ENCODE assay signal across 14 cellular contexts in the genomic region with DNA sequence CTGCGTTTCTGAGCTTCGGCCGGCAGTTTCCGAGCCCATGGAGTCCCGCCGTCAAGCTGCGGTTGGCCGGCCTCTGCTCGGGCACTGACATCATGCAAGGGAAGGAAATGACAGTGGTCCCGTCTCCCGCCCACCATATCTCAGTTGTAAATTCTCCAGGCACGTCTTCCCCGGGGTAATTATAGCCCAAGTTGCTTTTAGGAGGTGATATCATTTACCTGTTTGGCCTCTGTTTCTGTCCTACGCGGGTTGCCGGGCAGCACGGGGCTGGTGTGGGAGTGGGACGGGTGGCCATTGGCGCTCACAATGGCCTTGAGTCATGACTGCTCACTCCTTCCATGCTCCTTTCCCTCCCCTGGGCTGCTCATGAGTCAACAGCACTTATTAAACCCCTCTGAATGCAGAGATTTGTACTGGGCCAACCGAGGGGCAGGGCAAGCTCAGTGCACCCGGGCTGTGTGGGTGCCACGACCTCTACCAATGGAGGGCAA. TPM values are rescaled to one million over a fixed set of nuclear protein-coding genes. Genes with fewer than 3 reads are reported as not detected.
DNase-seq lines count a peak whose midpoint lies in the region; ATAC-seq and TF ChIP-seq lines count a peak whose summit lies in the region.
"Had no signal": no experiment of that assay in that cellular context is flagged by ENCODE, and none has a peak within 500 bp of the region (broad histone marks: within the 10 kb centered on the region; RNA-seq: fewer than 3 reads in every experiment).

No MANE protein-coding gene starts in this region.

- intact Hi-C loops in PC-9 (cut with micrococcal nuclease; ENCODE audit: unreplicated experiment) = no loop called here
- intact Hi-C loops in sciatic nerve (cut with DNase I) = no loop called here

- H3K9me2 ChIP-seq in PC-9 (ENCODE audit: insufficient read depth) = no peaks in the 10 kb centered on the region

- no peak for ATAC-seq in sciatic nerve
- no peak for ATAC-seq in GM18498 (IDR thresholded peaks at IDR 0.05; ENCODE audit: unreplicated experiment)
- no peak for ATAC-seq in GM21381 (IDR thresholded peaks at IDR 0.05; ENCODE audit: unreplicated experiment)

- no peak overlapping the region for H3K4me3 ChIP-seq in GM06990 (replicated peaks; ENCODE audit: low read depth, low read length)
- no peak overlapping the region for H3K4me3 ChIP-seq in PC-9
- no peak overlapping the region for H3K4me3 ChIP-seq in epithelial cell of esophagus (ENCODE audit: low read length)
- H3K4me3 ChIP-seq: upper lobe of left lung had no signal

- DNase-seq in GM06990 (ENCODE audit: extremely low read depth, insufficient read length) = peak; percentile 34
- DNase-seq in PC-9 = peak; percentile 44 to 45
- DNase-seq in epithelial cell of esophagus (ENCODE audit: low read depth) = peak; percentile 28
- DNase-seq in sciatic nerve (ENCODE audit: low spot score) = peak; percentile 49
- no peak for DNase-seq in caudate nucleus (lab: John Stamatoyannopoulos, UW)
- DNase-seq in activated CD4-positive, alpha-beta T cell treated with anti-CD3 and anti-CD28 coated beads, Interleukin-2, amount 10 ng/mL, durations not matched to agents 7 days and 5 days = no peak
- DNase-seq: CD4-positive, alpha-beta T cell; cortex of kidney; foreskin melanocyte; midbrain; MM.1S had no signal

- peaks cover 22% of the 10 kb centered on the region for H3K79me2 ChIP-seq in PC-9 (ENCODE audit: low read depth)

- no peaks in the 10 kb centered on the region for H3K9me3 Mint-ChIP-seq in activated CD4-positive, alpha-beta T cell treated with anti-CD3 and anti-CD28 coated beads, Interleukin-2, amount 10 ng/mL, durations not matched to agents 7 days and 5 days
- H3K9me3 Mint-ChIP-seq: CD4-positive, alpha-beta T cell had no signal

- H3K4me1 Mint-ChIP-seq in activated CD4-positive, alpha-beta T cell treated with anti-CD3 and anti-CD28 coated beads, Interleukin-2, amount 10 ng/mL, durations not matched to agents 7 days and 5 days = no peaks in the 10 kb centered on the region

- peaks cover 61% of the 10 kb centered on the region for H3K27me3 Mint-ChIP-seq in activated CD4-positive, alpha-beta T cell treated with anti-CD3 and anti-CD28 coated beads, Interleukin-2, amount 10 ng/mL, durations not matched to agents 7 days and 5 days

- H3K27ac ChIP-seq in PC-9 = no peak overlapping the region
- H3K27ac ChIP-seq in caudate nucleus (ENCODE audit: low read depth, low read length) = no peak overlapping the region
- H3K27ac ChIP-seq: upper lobe of left lung had no signal

- TF ChIP-seq CTCF in GM06990 (IDR thresholded peaks at IDR 0.05; ENCODE audit: insufficient read depth, low read length, poor library complexity, severe bottlenecking) (no peak), PC-9 (conservative IDR thresholded peaks at IDR 0.05) (no peak), epithelial cell of esophagus (IDR thresholded peaks at IDR 0.05; ENCODE audit: insufficient read depth, low read depth, low read length, missing control alignments) (no peak)

- BruUV-seq in PC-9 (replicated peaks; lab: Mats Ljungman, UMichigan) = no TSS peak

- CTCF ChIA-PET in PC-9 (lab: Charles Lee) = no interaction called here
- CTCF ChIA-PET in activated CD4-positive, alpha-beta T cell treated with anti-CD3 and anti-CD28 coated beads, Interleukin-2, amount 10 ng/mL, durations not matched to agents 7 days and 5 days (lab: Charles Lee) = no interaction called here

- H4K20me1 ChIP-seq in PC-9 (ENCODE audit: insufficient read depth) = no peaks in the 10 kb centered on the region

- H2AFZ ChIP-seq in PC-9 = no peak overlapping the region

- H3K4me1 ChIP-seq in PC-9 (replicated peaks; ENCODE audit: insufficient read depth) = peaks cover 55% of the 10 kb centered on the region

- peaks cover 17% of the 10 kb centered on the region; the same call in 1 of the 2 replicates for H3F3A ChIP-seq in PC-9 (ENCODE audit: insufficient read depth, low read depth)

- H3K36me3 ChIP-seq in GM06990 (ENCODE audit: control insufficient read depth, insufficient read depth, low read length) (no peaks in the 10 kb centered on the region), PC-9 (ENCODE audit: low read depth) (no peaks in the 10 kb centered on the region)
- H3K36me3 ChIP-seq: upper lobe of left lung had no signal

- POLR2A ChIA-PET in PC-9 (lab: Charles Lee; ENCODE audit: unreplicated experiment) = no interaction called here
- POLR2A ChIA-PET in activated CD4-positive, alpha-beta T cell treated with anti-CD3 and anti-CD28 coated beads, Interleukin-2, amount 10 ng/mL, durations not matched to agents 7 days and 5 days (lab: Charles Lee) = interaction anchor here (0.7 kb wide), 1 partner anchor 95 kb away, joined by 3 read pairs; no protein-coding TSS in a partner anchor

- no peak overlapping the region for H3K4me3 Mint-ChIP-seq in activated CD4-positive, alpha-beta T cell treated with anti-CD3 and anti-CD28 coated beads, Interleukin-2, amount 10 ng/mL, durations not matched to agents 7 days and 5 days
- H3K4me3 Mint-ChIP-seq: CD4-positive, alpha-beta T cell had no signal

- no peak overlapping the region for H3K4me2 ChIP-seq in PC-9

- H3K27ac Mint-ChIP-seq in activated CD4-positive, alpha-beta T cell treated with anti-CD3 and anti-CD28 coated beads, Interleukin-2, amount 10 ng/mL, durations not matched to agents 7 days and 5 days = no peak overlapping the region
- H3K27ac Mint-ChIP-seq: CD4-positive, alpha-beta T cell had no signal

- no peaks in the 10 kb centered on the region for H3K9me3 ChIP-seq in PC-9 (ENCODE audit: insufficient read depth, low read depth)
- H3K9me3 ChIP-seq: upper lobe of left lung had no signal

- H3K36me3 Mint-ChIP-seq in activated CD4-positive, alpha-beta T cell treated with anti-CD3 and anti-CD28 coated beads, Interleukin-2, amount 10 ng/mL, durations not matched to agents 7 days and 5 days (ENCODE audit: low read depth) = no peaks in the 10 kb centered on the region

- H3K27me3 ChIP-seq in GM06990 (replicated peaks; ENCODE audit: control insufficient read depth, insufficient read depth, low read length) (peaks cover 4% of the 10 kb centered on the region), PC-9 (ENCODE audit: insufficient read depth, low read depth) (no peaks in the 10 kb centered on the region)

RNA-seq across cellular contexts. Expression of a gene that starts 4.2 kb away (rescaled TPM):
- total RNA-seq in PC-9 (2021) (107 and 114 TPM in 2 replicates), sciatic nerve (3.4 TPM)
- not detected for total RNA-seq in activated CD4-positive, alpha-beta T cell treated with anti-CD3 and anti-CD28 coated beads, Interleukin-2, amount 10 ng/mL, durations not matched to agents 7 days and 5 days
- total RNA-seq: CD4-positive, alpha-beta T cell had no signal

Comparison
In these comparisons a context has a peak if more than half of its experiments do, and no peak if none do; other contexts are left out.
1. DNase-seq: peak in GM06990 (single experiment), PC-9 (2 of 2), epithelial cell of esophagus (single experiment) and sciatic nerve (single experiment); none in caudate nucleus (0 of 61) and activated CD4-positive, alpha-beta T cell treated with anti-CD3 and anti-CD28 coated beads, Interleukin-2, amount 10 ng/mL, durations not matched to agents 7 days and 5 days (single experiment).
2. RNA of a gene that starts 4.2 kb away (total RNA-seq): 107 to 114 TPM in PC-9; 3.4 TPM in sciatic nerve (single experiment) and not detected in activated CD4-positive, alpha-beta T cell treated with anti-CD3 and anti-CD28 coated beads, Interleukin-2, amount 10 ng/mL, durations not matched to agents 7 days and 5 days; every median in the first group is over 10 times any median in the second.